In genomic region chr2:176081451-176081992, GRCh38 we compare ENCODE assay signal across 17 cellular contexts. TPM values are rescaled to one million over a fixed set of nuclear protein-coding genes. Genes with fewer than 3 reads are reported as not detected.
DNase-seq lines count a peak whose midpoint lies in the region; ATAC-seq and TF ChIP-seq lines count a peak whose summit lies in the region.
"Had no signal": no experiment of that assay in that cellular context is flagged by ENCODE, and none has a peak within 500 bp of the region (broad histone marks: within the 10 kb centered on the region; RNA-seq: fewer than 3 reads in every experiment).

No MANE protein-coding gene starts in this region.

- H3K9me3 Mint-ChIP-seq in activated T-cell treated with anti-CD3 and anti-CD28 coated beads, Interleukin-2, amount 50 U/mL, for 72 hours: peaks cover 0 to 2% of the 10 kb centered on the region in 2 donors
- peaks cover 7% of the 10 kb centered on the region for H3K9me3 Mint-ChIP-seq in activated CD8-positive, alpha-beta T cell treated with anti-CD3 and anti-CD28 coated beads, Interleukin-2, amount 10 ng/mL, durations not matched to agents 7 days and 5 days (ENCODE audit: insufficient read depth)
- peaks cover 11 to 59% (median 29%) of the 10 kb centered on the region in 6 donors for H3K9me3 Mint-ChIP-seq in immature natural killer cell
- H3K9me3 Mint-ChIP-seq in type B pancreatic cell: no peaks in the 10 kb centered on the region

- peaks cover 13 to 14% of the 10 kb centered on the region in 2 donors for H3K36me3 Mint-ChIP-seq in activated T-cell treated with anti-CD3 and anti-CD28 coated beads, Interleukin-2, amount 50 U/mL, for 72 hours (ENCODE audit: insufficient read depth in 2 of 2)
- H3K36me3 Mint-ChIP-seq in activated CD8-positive, alpha-beta T cell treated with anti-CD3 and anti-CD28 coated beads, Interleukin-2, amount 10 ng/mL, durations not matched to agents 7 days and 5 days (ENCODE audit: low read depth): peaks cover 21% of the 10 kb centered on the region
- H3K36me3 Mint-ChIP-seq in immature natural killer cell: peaks cover 0 to 13% (median 4%) of the 10 kb centered on the region in 3 donors
- no peaks in the 10 kb centered on the region for H3K36me3 Mint-ChIP-seq in type B pancreatic cell

- peaks cover 73% of the 10 kb centered on the region for H3K27me3 Mint-ChIP-seq in activated T-cell treated with anti-CD3 and anti-CD28 coated beads, Interleukin-2, amount 50 U/mL, for 72 hours (ENCODE audit: low read depth)
- peaks cover 72% of the 10 kb centered on the region for H3K27me3 Mint-ChIP-seq in activated CD8-positive, alpha-beta T cell treated with anti-CD3 and anti-CD28 coated beads, Interleukin-2, amount 10 ng/mL, durations not matched to agents 7 days and 5 days (ENCODE audit: low read depth)
- H3K27me3 Mint-ChIP-seq in immature natural killer cell (ENCODE audit: low read depth in 3 of 3) (peaks cover 77 to 89% (median 80%) of the 10 kb centered on the region in 3 donors), type B pancreatic cell (peaks cover 94% of the 10 kb centered on the region)

- peak overlapping the region; percentile 83 for H3K27ac Mint-ChIP-seq in activated T-cell treated with anti-CD3 and anti-CD28 coated beads, Interleukin-2, amount 50 U/mL, for 72 hours
- peak overlapping the region; percentile 72 for H3K27ac Mint-ChIP-seq in activated CD8-positive, alpha-beta T cell treated with anti-CD3 and anti-CD28 coated beads, Interleukin-2, amount 10 ng/mL, durations not matched to agents 7 days and 5 days
- peak overlapping the region in 3 of 6 donors; percentile 42 to 86 (median 75) for H3K27ac Mint-ChIP-seq in immature natural killer cell
- H3K27ac Mint-ChIP-seq in type B pancreatic cell: peak overlapping the region; percentile 36

- TF ChIP-seq CTCF in type B pancreatic cell (conservative IDR thresholded peaks at IDR 0.05): no peak

- no peak for ATAC-seq in activated T-cell treated with anti-CD3 and anti-CD28 coated beads, Interleukin-2, amount 50 U/mL, for 72 hours (replicated peaks in 1 of 2)
- no peak for ATAC-seq in activated CD8-positive, alpha-beta T cell treated with anti-CD3 and anti-CD28 coated beads, Interleukin-2, amount 10 ng/mL, durations not matched to agents 7 days and 5 days

- POLR2A ChIA-PET in activated CD8-positive, alpha-beta T cell treated with anti-CD3 and anti-CD28 coated beads, Interleukin-2, amount 10 ng/mL, durations not matched to agents 7 days and 5 days (lab: Charles Lee): no interaction called here

- DNase-seq in activated T-cell treated with anti-CD3 and anti-CD28 coated beads, Interleukin-2, amount 50 U/mL, for 72 hours: no peak
- no peak for DNase-seq in activated T-cell treated with anti-CD3 and anti-CD28 coated beads, Interleukin-2, amount 50 U/mL, for 48 hours
- DNase-seq in activated CD8-positive, alpha-beta T cell treated with anti-CD3 and anti-CD28 coated beads, Interleukin-2, amount 10 ng/mL, durations not matched to agents 7 days and 5 days: peak; percentile 16
- DNase-seq in immature natural killer cell (no peak), type B pancreatic cell (ENCODE audit: extremely low spot score, unreplicated experiment) (no peak), NCI-H226 (no peak), NCI-H2196 (lab: John Stamatoyannopoulos, UW; ENCODE audit: unreplicated experiment) (no peak), NCI-H2029 treated with DMSO at 0.1 percent for 48 hours (lab: John Stamatoyannopoulos, UW) (no peak)
- DNase-seq: body of pancreas, DMS153, hypothalamus, left cardiac atrium, mucosa of descending colon, NCI-H524 treated with DMSO at 0.1 percent for 48 hours had no signal

- peaks cover 25% of the 10 kb centered on the region for H3K4me1 Mint-ChIP-seq in activated T-cell treated with anti-CD3 and anti-CD28 coated beads, Interleukin-2, amount 50 U/mL, for 72 hours (ENCODE audit: low read depth)
- peaks cover 15% of the 10 kb centered on the region for H3K4me1 Mint-ChIP-seq in activated CD8-positive, alpha-beta T cell treated with anti-CD3 and anti-CD28 coated beads, Interleukin-2, amount 10 ng/mL, durations not matched to agents 7 days and 5 days (ENCODE audit: low read depth)
- H3K4me1 Mint-ChIP-seq in immature natural killer cell (peaks cover 15 to 27% of the 10 kb centered on the region in 2 donors), type B pancreatic cell (ENCODE audit: unreplicated experiment) (peaks cover 32% of the 10 kb centered on the region)

- peak overlapping the region in 1 of 2 donors; percentile 36 for H3K4me3 Mint-ChIP-seq in activated T-cell treated with anti-CD3 and anti-CD28 coated beads, Interleukin-2, amount 50 U/mL, for 72 hours
- peak overlapping the region; percentile 56 for H3K4me3 Mint-ChIP-seq in activated CD8-positive, alpha-beta T cell treated with anti-CD3 and anti-CD28 coated beads, Interleukin-2, amount 10 ng/mL, durations not matched to agents 7 days and 5 days
- peak overlapping the region; percentile 42 to 61 (median 55) for H3K4me3 Mint-ChIP-seq in immature natural killer cell
- peak overlapping the region; percentile 67 for H3K4me3 Mint-ChIP-seq in type B pancreatic cell

- CTCF ChIA-PET in activated CD8-positive, alpha-beta T cell treated with anti-CD3 and anti-CD28 coated beads, Interleukin-2, amount 10 ng/mL, durations not matched to agents 7 days and 5 days (lab: Charles Lee): interaction anchor here (1.6 kb wide), 1 partner anchor 23 kb away, joined by 4 read pairs; no protein-coding TSS in a partner anchor

RNA-seq across cellular contexts. Expression of gene EVX2, which starts 2.2 kb away (rescaled TPM):
- total RNA-seq in activated T-cell treated with anti-CD3 and anti-CD28 coated beads, Interleukin-2, amount 50 U/mL, for 72 hours: not detected
- total RNA-seq in activated CD8-positive, alpha-beta T cell treated with anti-CD3 and anti-CD28 coated beads, Interleukin-2, amount 10 ng/mL, durations not matched to agents 7 days and 5 days: not detected
- not detected for polyA plus RNA-seq in immature natural killer cell
- 0.10 TPM in 1 of 2 replicates, not detected in the other for total RNA-seq in type B pancreatic cell (ENCODE audit: low replicate concordance)
- total RNA-seq: body of pancreas, fibroblast of lung, left cardiac atrium, MCF 10A, progenitor cell of endocrine pancreas had no signal
- polyA plus RNA-seq: fibroblast of lung had no signal

RNA-seq across cellular contexts. Expression of gene HOXD13, which starts 11.0 kb away (rescaled TPM):
- not detected for total RNA-seq in activated T-cell treated with anti-CD3 and anti-CD28 coated beads, Interleukin-2, amount 50 U/mL, for 72 hours
- not detected for total RNA-seq in activated CD8-positive, alpha-beta T cell treated with anti-CD3 and anti-CD28 coated beads, Interleukin-2, amount 10 ng/mL, durations not matched to agents 7 days and 5 days
- not detected for polyA plus RNA-seq in immature natural killer cell
- total RNA-seq in type B pancreatic cell (ENCODE audit: low replicate concordance): 0.31 and 0.43 TPM in 2 replicates
- total RNA-seq: body of pancreas, fibroblast of lung, left cardiac atrium, MCF 10A, progenitor cell of endocrine pancreas had no signal
- polyA plus RNA-seq: fibroblast of lung had no signal

RNA-seq across cellular contexts. Expression of gene HOXD12, which starts 18.1 kb away (rescaled TPM):
- total RNA-seq in activated T-cell treated with anti-CD3 and anti-CD28 coated beads, Interleukin-2, amount 50 U/mL, for 72 hours: not detected
- total RNA-seq in activated CD8-positive, alpha-beta T cell treated with anti-CD3 and anti-CD28 coated beads, Interleukin-2, amount 10 ng/mL, durations not matched to agents 7 days and 5 days: not detected
- polyA plus RNA-seq in immature natural killer cell: not detected
- total RNA-seq in type B pancreatic cell (ENCODE audit: low replicate concordance): not detected in 2 replicates
- total RNA-seq: body of pancreas, fibroblast of lung, left cardiac atrium, MCF 10A, mucosa of descending colon, progenitor cell of endocrine pancreas had no signal
- polyA plus RNA-seq: fibroblast of lung had no signal

RNA-seq across cellular contexts. Expression of gene HOXD11, which starts 25.6 kb away (rescaled TPM):
- total RNA-seq in activated T-cell treated with anti-CD3 and anti-CD28 coated beads, Interleukin-2, amount 50 U/mL, for 72 hours: not detected
- total RNA-seq in activated CD8-positive, alpha-beta T cell treated with anti-CD3 and anti-CD28 coated beads, Interleukin-2, amount 10 ng/mL, durations not matched to agents 7 days and 5 days: not detected
- polyA plus RNA-seq in immature natural killer cell: not detected
- total RNA-seq in type B pancreatic cell (ENCODE audit: low replicate concordance): 0.21 and 1.1 TPM in 2 replicates
- total RNA-seq: body of pancreas, fibroblast of lung, left cardiac atrium, MCF 10A, progenitor cell of endocrine pancreas had no signal
- polyA plus RNA-seq: fibroblast of lung had no signal

RNA-seq across cellular contexts. Expression of gene HOXD10, which starts 35.1 kb away (rescaled TPM):
- total RNA-seq in activated T-cell treated with anti-CD3 and anti-CD28 coated beads, Interleukin-2, amount 50 U/mL, for 72 hours: not detected
- total RNA-seq in activated CD8-positive, alpha-beta T cell treated with anti-CD3 and anti-CD28 coated beads, Interleukin-2, amount 10 ng/mL, durations not matched to agents 7 days and 5 days: not detected
- polyA plus RNA-seq in immature natural killer cell: not detected
- 0.19 and 0.56 TPM in 2 replicates for total RNA-seq in type B pancreatic cell (ENCODE audit: low replicate concordance)
- total RNA-seq: fibroblast of lung, left cardiac atrium, MCF 10A, progenitor cell of endocrine pancreas had no signal
- polyA plus RNA-seq: fibroblast of lung had no signal
